In genomic region chr9:134210908-134211810, GRCh38 we compare ENCODE assay signal across 16 cellular contexts. TPM values are rescaled to one million over a fixed set of nuclear protein-coding genes. Genes with fewer than 3 reads are reported as not detected.
DNase-seq lines count a peak whose midpoint lies in the region; ATAC-seq and TF ChIP-seq lines count a peak whose summit lies in the region.
"Had no signal": no experiment of that assay in that cellular context is flagged by ENCODE, and none has a peak within 500 bp of the region (broad histone marks: within the 10 kb centered on the region; RNA-seq: fewer than 3 reads in every experiment).

No MANE protein-coding gene starts in this region.

- no peak overlapping the region for H3K14ac ChIP-seq in neuronal stem cell (ENCODE audit: low read length)

- H3K27ac ChIP-seq in neuronal stem cell (replicated peaks; ENCODE audit: low read length) (no peak overlapping the region), upper lobe of right lung (no peak overlapping the region)
- H3K27ac ChIP-seq: A549 had no signal

- H3K27me3 ChIP-seq in neuronal stem cell (ENCODE audit: control insufficient read depth in 3 of 3, insufficient read depth in 3 of 3, low read depth in 1 of 3, low read length in 3 of 3) = no peaks in the 10 kb centered on the region
- H3K27me3 ChIP-seq in upper lobe of right lung = no peaks in the 10 kb centered on the region

- H3K27ac Mint-ChIP-seq in activated naive CD4-positive, alpha-beta T cell treated with anti-CD3 and anti-CD28 coated beads, Interleukin-2, amount 10 ng/mL, durations not matched to agents 7 days and 5 days = peak overlapping the region; percentile 33
- no peak overlapping the region for H3K27ac Mint-ChIP-seq in activated naive CD4-positive, alpha-beta T cell treated with anti-CD3 and anti-CD28 coated beads, Interleukin-2, amount 50 U/mL, for 72 hours

- no peak overlapping the region for H3K9ac ChIP-seq in neuronal stem cell (ENCODE audit: low read depth, low read length, poor library complexity)

- H3K4me3 ChIP-seq in neuronal stem cell (ENCODE audit: low read length in 2 of 2) (no peak overlapping the region), upper lobe of right lung (no peak overlapping the region)
- H3K4me3 ChIP-seq: A549, GM12878, tibial artery had no signal

- no peaks in the 10 kb centered on the region for H3K4me1 Mint-ChIP-seq in activated naive CD4-positive, alpha-beta T cell treated with anti-CD3 and anti-CD28 coated beads, Interleukin-2, amount 10 ng/mL, durations not matched to agents 7 days and 5 days

- no peak overlapping the region for H2BK120ac ChIP-seq in neuronal stem cell (ENCODE audit: low read depth, low read length)

- H3K4me1 ChIP-seq in neuronal stem cell (ENCODE audit: control insufficient read depth in 2 of 2, insufficient read depth in 1 of 2, low read depth in 1 of 2, low read length in 2 of 2) = peaks cover 21 to 32% of the 10 kb centered on the region in 2 donors
- peaks cover 20% of the 10 kb centered on the region for H3K4me1 ChIP-seq in upper lobe of right lung
- H3K4me1 ChIP-seq: A549 had no signal

- no CpG with 5 or more reads among the region's 22 CpGs for WGBS in neuronal stem cell (ENCODE audit: extremely low coverage in 2 of 2, insufficient read length in 2 of 2, insufficient replicate concordance in 1 of 2), 2 donors

- no peaks in the 10 kb centered on the region for H3K79me1 ChIP-seq in neuronal stem cell (ENCODE audit: low read depth, low read length)

- no peaks in the 10 kb centered on the region for H3K27me3 Mint-ChIP-seq in activated naive CD4-positive, alpha-beta T cell treated with anti-CD3 and anti-CD28 coated beads, Interleukin-2, amount 10 ng/mL, durations not matched to agents 7 days and 5 days

- H4K91ac ChIP-seq in neuronal stem cell (ENCODE audit: low read depth, low read length, poor library complexity) = no peak overlapping the region

- peak overlapping the region; percentile 54 for H2AK5ac ChIP-seq in neuronal stem cell (ENCODE audit: low read depth, low read length)

- H3K9me3 ChIP-seq in neuronal stem cell (replicated peaks in 1 of 2; ENCODE audit: control insufficient read depth in 2 of 2, insufficient read depth in 1 of 2, low read depth in 1 of 2, low read length in 2 of 2) = peaks cover 0 to 5% of the 10 kb centered on the region in 2 donors
- no peaks in the 10 kb centered on the region for H3K9me3 ChIP-seq in upper lobe of right lung

- H3K36me3 ChIP-seq in neuronal stem cell (replicated peaks in 1 of 2; ENCODE audit: control insufficient read depth in 2 of 2, insufficient read depth in 2 of 2, low read length in 2 of 2) = no peaks in the 10 kb centered on the region
- H3K36me3 ChIP-seq in upper lobe of right lung = no peaks in the 10 kb centered on the region
- H3K36me3 ChIP-seq: tibial artery had no signal

- no peaks in the 10 kb centered on the region for H3K36me3 Mint-ChIP-seq in activated naive CD4-positive, alpha-beta T cell treated with anti-CD3 and anti-CD28 coated beads, Interleukin-2, amount 10 ng/mL, durations not matched to agents 7 days and 5 days
- H3K36me3 Mint-ChIP-seq in activated naive CD4-positive, alpha-beta T cell treated with anti-CD3 and anti-CD28 coated beads, Interleukin-2, amount 50 U/mL, for 72 hours = peaks cover 0 to 4% of the 10 kb centered on the region in 2 donors

- peaks cover 5% of the 10 kb centered on the region for H3K9me3 Mint-ChIP-seq in activated naive CD4-positive, alpha-beta T cell treated with anti-CD3 and anti-CD28 coated beads, Interleukin-2, amount 10 ng/mL, durations not matched to agents 7 days and 5 days
- peaks cover 0 to 4% of the 10 kb centered on the region in 2 donors for H3K9me3 Mint-ChIP-seq in activated naive CD4-positive, alpha-beta T cell treated with anti-CD3 and anti-CD28 coated beads, Interleukin-2, amount 50 U/mL, for 72 hours

- H3K4me3 Mint-ChIP-seq in activated naive CD4-positive, alpha-beta T cell treated with anti-CD3 and anti-CD28 coated beads, Interleukin-2, amount 10 ng/mL, durations not matched to agents 7 days and 5 days = no peak overlapping the region

- H3K23ac ChIP-seq in neuronal stem cell (ENCODE audit: low read depth, low read length, poor library complexity) = no peak overlapping the region

- intact Hi-C loops in upper lobe of right lung (cut with DNase I) = no loop called here

- H3K4me2 ChIP-seq in neuronal stem cell (ENCODE audit: insufficient read depth, low read length, poor library complexity, severe bottlenecking) = no peak overlapping the region
- H3K4me2 ChIP-seq: A549 had no signal

- no peak overlapping the region for H2BK12ac ChIP-seq in neuronal stem cell (ENCODE audit: low read length)

- no peak overlapping the region for H2BK15ac ChIP-seq in neuronal stem cell (ENCODE audit: low read length)

- TF ChIP-seq CTCF in upper lobe of right lung (IDR thresholded peaks at IDR 0.05) (no peak), GM13977 (IDR thresholded peaks at IDR 0.05; ENCODE audit: extremely low read depth, insufficient read depth, missing control alignments) (no peak)

- H2BK5ac ChIP-seq in neuronal stem cell (ENCODE audit: low read length) = no peak overlapping the region

- no peak overlapping the region for H3K18ac ChIP-seq in neuronal stem cell (ENCODE audit: low read length)

- H3K4ac ChIP-seq in neuronal stem cell (ENCODE audit: low read length) = no peak overlapping the region

- ATAC-seq in activated naive CD4-positive, alpha-beta T cell treated with anti-CD3 and anti-CD28 coated beads, Interleukin-2, amount 50 U/mL, for 72 hours = no peak
- no peak for ATAC-seq in upper lobe of right lung
- ATAC-seq: A549, GM12878, Panc1 had no signal

- CTCF ChIA-PET in activated naive CD4-positive, alpha-beta T cell treated with anti-CD3 and anti-CD28 coated beads, Interleukin-2, amount 10 ng/mL, durations not matched to agents 7 days and 5 days (lab: Charles Lee) = no interaction called here

- no peak overlapping the region for H4K8ac ChIP-seq in neuronal stem cell (ENCODE audit: low read depth, low read length)

- in situ Hi-C loops in GM13977 (cut with MboI; ENCODE audit: low pct_unique_long_range_greater_than_20kb, low sequenced_read_pairs, unreplicated experiment) = no loop called here

- no peak for DNase-seq in activated naive CD4-positive, alpha-beta T cell treated with anti-CD3 and anti-CD28 coated beads, Interleukin-2, amount 10 ng/mL, durations not matched to agents 7 days and 5 days
- no peak for DNase-seq in activated naive CD4-positive, alpha-beta T cell treated with anti-CD3 and anti-CD28 coated beads, Interleukin-2, amount 50 U/mL, for 72 hours (ENCODE audit: low spot score in 2 of 2)
- DNase-seq in fibroblast of the conjunctiva (ENCODE audit: low read depth) = peak; percentile 53
- DNase-seq in neuronal stem cell (ENCODE audit: low spot score) = no peak
- DNase-seq in upper lobe of right lung = peak; percentile 53
- DNase-seq in GM19240 (ENCODE audit: insufficient read length, low spot score) = no peak
- DNase-seq in activated gamma-delta T cell treated with Interleukin-2 at 50 U/mL for 16 hours = no peak
- no peak for DNase-seq in GM13977 (ENCODE audit: low spot score)
- DNase-seq: activated naive CD4-positive, alpha-beta T cell treated with anti-CD3 and anti-CD28 coated beads, Interleukin-2, amount 50 U/mL, for 16 hours; dermis blood vessel endothelial cell; DMS153; NCI-H1930 had no signal

- no peak overlapping the region for H2AFZ ChIP-seq in neuronal stem cell (ENCODE audit: low read length)

RNA-seq across cellular contexts. Expression of gene RNU6ATAC, which starts 46.8 kb away (rescaled TPM):
- total RNA-seq in activated naive CD4-positive, alpha-beta T cell treated with anti-CD3 and anti-CD28 coated beads, Interleukin-2, amount 50 U/mL, for 72 hours = 10 to 100 TPM; 32.1 to 61.4 TPM
- polyA plus RNA-seq in neuronal stem cell (2013, experiment 1 of 2) = not detected
- polyA plus RNA-seq in neuronal stem cell (2013, experiment 2 of 2) = not detected
- 172 TPM for total RNA-seq in upper lobe of right lung
- total RNA-seq: dermis blood vessel endothelial cell had no signal
- polyA plus RNA-seq: A549, GM12878 had no signal

Comparison
In these comparisons a context has a peak if more than half of its experiments do, and no peak if none do; other contexts are left out.
1. DNase-seq: peak in fibroblast of the conjunctiva (single experiment) and upper lobe of right lung (single experiment); none in activated naive CD4-positive, alpha-beta T cell treated with anti-CD3 and anti-CD28 coated beads, Interleukin-2, amount 10 ng/mL, durations not matched to agents 7 days and 5 days (single experiment), activated naive CD4-positive, alpha-beta T cell treated with anti-CD3 and anti-CD28 coated beads, Interleukin-2, amount 50 U/mL, for 72 hours (0 of 2), neuronal stem cell (single experiment), GM19240 (single experiment), activated gamma-delta T cell treated with Interleukin-2 at 50 U/mL for 16 hours (single experiment) and GM13977 (single experiment).